9 cellular contexts compared by ENCODE assay signal in genomic region chr7:151202836-151203235, GRCh38. TPM values are rescaled to one million over a fixed set of nuclear protein-coding genes. Genes with fewer than 3 reads are reported as not detected.
"Had no signal": no experiment of that assay in that cellular context is flagged by ENCODE, and none has a peak within 500 bp of the region (broad histone marks: within the 10 kb centered on the region; RNA-seq: fewer than 3 reads in every experiment).

No MANE protein-coding gene starts in this region.

- H3K9me3 ChIP-seq: HAP-1 had no signal

- ATAC-seq: GM23338, HCT116 had no signal

- DNase-seq: HFFc6, KG1 had no signal

- H3K27ac Mint-ChIP-seq: GM23338, HFFc6, IgD-negative memory B cell had no signal

- H2AFZ ChIP-seq: GM23338 had no signal

- H3K4me2 ChIP-seq: GM23338 had no signal

- H3K27ac ChIP-seq: HL-60 had no signal

- H3K9me3 Mint-ChIP-seq: GM23338, HFFc6, IgD-negative memory B cell had no signal

- H3K4me1 ChIP-seq: HAP-1 had no signal

- H3K36me3 ChIP-seq: HAP-1 had no signal

- H3K4me3 Mint-ChIP-seq: GM23338, HFFc6, IgD-negative memory B cell had no signal

- H3K4me3 ChIP-seq: GM23338, HAP-1 had no signal

RNA-seq across cellular contexts. Expression of gene H2BK1, which starts 7.5 kb away (rescaled TPM):
- total RNA-seq: GM23338, H1, HFFc6, HT1080 had no signal
- polyA plus RNA-seq: GM23338, H1, IgD-negative memory B cell had no signal

RNA-seq across cellular contexts. Expression of gene ASB10, which starts 15.8 kb away (rescaled TPM):
- total RNA-seq: GM23338, H1, HFFc6, HT1080 had no signal
- polyA plus RNA-seq: GM23338, H1, IgD-negative memory B cell had no signal

RNA-seq across cellular contexts. Expression of gene GBX1, which starts 35.3 kb away (rescaled TPM):
- total RNA-seq: H1, HFFc6, HT1080 had no signal
- polyA plus RNA-seq: GM23338, H1, IgD-negative memory B cell had no signal
